In genomic region chr1:23980725-23981063, GRCh38 we compare ENCODE assay signal across 1 cellular context.
A peak's percentile ranks its signal among the peaks of the same experiment; 100 is the strongest.
TF ChIP-seq lines count a peak whose summit lies in the region.

No MANE protein-coding gene starts in this region.

TF ChIP-seq in GM12878, 131 proteins besides CTCF, POLR2A, EP300 and RAD21 (continued from another document and continues in another):
- TF ChIP-seq PRDM15 (CRISPR knock-in tag; IDR thresholded peaks at IDR 0.05) (no peak), SMARCA5 (IDR thresholded peaks at IDR 0.05) (peak; percentile 37; the same call in 1 of the 2 replicates), SRF (IDR thresholded peaks at IDR 0.05; ENCODE audit: low read depth in 2 of 2, low read length in 2 of 2) (no peak), NBN (IDR thresholded peaks at IDR 0.05) (peak; percentile 15), CUX1 (IDR thresholded peaks at IDR 0.05; ENCODE audit: insufficient replicate concordance, low read depth, low read length) (no peak), RFX5 (IDR thresholded peaks at IDR 0.05; ENCODE audit: low read depth, low read length) (no peak), E2F4 (IDR thresholded peaks at IDR 0.05; ENCODE audit: low read depth, low read length) (no peak), SIX5 (IDR thresholded peaks at IDR 0.05; ENCODE audit: low read depth, low read length, severe bottlenecking) (no peak), PAX5 (IDR thresholded peaks at IDR 0.05; ENCODE audit: borderline replicate concordance, low read depth, low read length) (peak; percentile 46; the same call in 1 of the 2 replicates), SMAD1 (IDR thresholded peaks at IDR 0.05; ENCODE audit: low read depth, partially characterized antibody) (peak; percentile 57), GABPA (IDR thresholded peaks at IDR 0.05; ENCODE audit: low read depth) (no peak), ZNF592 (IDR thresholded peaks at IDR 0.05) (no peak), HCFC1 (IDR thresholded peaks at IDR 0.05; ENCODE audit: low read length) (no peak), PAX8 (IDR thresholded peaks at IDR 0.05) (0 out of 2 replicates have a peak, but pooled peaks have one; percentile 30), WRNIP1 (IDR thresholded peaks at IDR 0.05; ENCODE audit: borderline replicate concordance, low read depth, low read length) (peak; percentile 66; the same call in 1 of the 2 replicates), ZNF687 (IDR thresholded peaks at IDR 0.05) (peak; percentile 57; the same call in 1 of the 2 replicates), BRCA1 (IDR thresholded peaks at IDR 0.05; ENCODE audit: low read depth, low read length) (no peak), CEBPB (IDR thresholded peaks at IDR 0.05; ENCODE audit: borderline replicate concordance in 1 of 2, low read depth in 2 of 2, low read length in 2 of 2) (no peak), HDGF (IDR thresholded peaks at IDR 0.05) (no peak), ZNF24 (IDR thresholded peaks at IDR 0.05) (no peak), ZNF274 (IDR thresholded peaks at IDR 0.05; ENCODE audit: insufficient read depth, insufficient read length) (no peak), USF1 (IDR thresholded peaks at IDR 0.05; ENCODE audit: borderline replicate concordance, extremely low read length, insufficient read depth, low read depth, low read length) (no peak), CREM (IDR thresholded peaks at IDR 0.05; ENCODE audit: low read depth) (no peak; the same call in 1 of the 2 replicates), ZZZ3 (IDR thresholded peaks at IDR 0.05; ENCODE audit: control insufficient read depth, insufficient read length, low read depth) (no peak), YY1 (IDR thresholded peaks at IDR 0.05; ENCODE audit: low read depth, low read length) (peak; percentile 36; the same call in 1 of the 2 replicates), ZBTB4 (CRISPR knock-in tag; IDR thresholded peaks at IDR 0.05) (no peak), RELB (IDR thresholded peaks at IDR 0.05; ENCODE audit: low read depth) (no peak), ZNF217 (IDR thresholded peaks at IDR 0.05) (no peak)
